In genomic region chr1:159872896-159873295, GRCh38 we compare ENCODE assay signal across 36 cellular contexts. TPM values are rescaled to one million over a fixed set of nuclear protein-coding genes. Genes with fewer than 3 reads are reported as not detected.
"Had no signal": no experiment of that assay in that cellular context is flagged by ENCODE, and none has a peak within 500 bp of the region (broad histone marks: within the 10 kb centered on the region; RNA-seq: fewer than 3 reads in every experiment).

No MANE protein-coding gene starts in this region.

- H3K27ac ChIP-seq: adrenal gland, cardiac muscle cell, heart left ventricle, ovary, upper lobe of left lung, vagina, VCaP had no signal

- H3K27me3 ChIP-seq: adrenal gland, ovary, upper lobe of left lung, vagina had no signal

- DNase-seq: activated CD4-positive, alpha-beta T cell treated with anti-CD3 and anti-CD28 coated beads for 4 hours; activated CD4-positive, alpha-beta T cell treated with anti-CD3 and anti-CD28 coated beads, Interleukin-2, amount 50 U/mL, for 4 hours; activated effector memory CD4-positive, alpha-beta T cell treated with Interleukin-2 at 50 U/mL for 16 hours; activated naive CD4-positive, alpha-beta T cell treated with Interleukin-2 at 50 U/mL for 16 hours; activated T-cell treated with anti-CD3 and anti-CD28 coated beads for 4 hours; adrenal gland; aorta; cortex of kidney; foreskin fibroblast; heart left ventricle; hypothalamus; immature natural killer cell; nephron progenitor cell; ovary; small intestine; stimulated activated CD4-positive, alpha-beta T cell treated with anti-CD3 and anti-CD28 coated beads, Interleukin-4, amount 100 ng/mL, for 24 hours; T-helper 9 cell had no signal

- H3K9me3 Mint-ChIP-seq: brain; immature natural killer cell; nephron progenitor cell; stimulated activated effector memory CD8-positive, alpha-beta T cell treated with anti-CD3 and anti-CD28 coated beads, Interleukin-12 subunit alpha, Interleukin-12 subunit beta, amount 100 ng/mL, for 72 hours; stimulated activated naive CD8-positive, alpha-beta T cell treated with anti-CD3 and anti-CD28 coated beads, Interleukin-15, Interleukin-2, amounts not matched to agents 100 ng/mL and 50 ng/mL, for 24 hours had no signal

- H3K36me3 ChIP-seq: adrenal gland, cardiac muscle cell, heart left ventricle, ovary, upper lobe of left lung, vagina had no signal

- H3K4me1 ChIP-seq: adrenal gland had no signal

- H3K4me3 Mint-ChIP-seq: activated naive CD8-positive, alpha-beta T cell; brain; immature natural killer cell; nephron progenitor cell; stimulated activated effector memory CD8-positive, alpha-beta T cell treated with anti-CD3 and anti-CD28 coated beads, Interleukin-12 subunit alpha, Interleukin-12 subunit beta, amount 100 ng/mL, for 72 hours; stimulated activated naive CD8-positive, alpha-beta T cell treated with anti-CD3 and anti-CD28 coated beads, Interleukin-15, Interleukin-2, amounts not matched to agents 100 ng/mL and 50 ng/mL, for 24 hours had no signal

- ATAC-seq: heart left ventricle; left lobe of liver; sciatic nerve; stimulated activated effector memory CD8-positive, alpha-beta T cell treated with anti-CD3 and anti-CD28 coated beads, Interleukin-12 subunit alpha, Interleukin-12 subunit beta, amount 100 ng/mL, for 72 hours had no signal

- H3K9me3 ChIP-seq: adrenal gland, heart left ventricle, ovary, upper lobe of left lung, vagina had no signal

- H3K4me1 Mint-ChIP-seq: immature natural killer cell had no signal

- H3K4me3 ChIP-seq: adrenal gland, cardiac muscle cell, heart left ventricle, ovary, upper lobe of left lung, vagina had no signal

- H3K36me3 Mint-ChIP-seq: activated naive CD8-positive, alpha-beta T cell; brain had no signal

- H3K27ac Mint-ChIP-seq: activated naive CD8-positive, alpha-beta T cell; brain; nephron progenitor cell; progenitor cell of endocrine pancreas; stimulated activated effector memory CD8-positive, alpha-beta T cell treated with anti-CD3 and anti-CD28 coated beads, Interleukin-12 subunit alpha, Interleukin-12 subunit beta, amount 100 ng/mL, for 72 hours; stimulated activated naive CD8-positive, alpha-beta T cell treated with anti-CD3 and anti-CD28 coated beads, Interleukin-15, Interleukin-2, amounts not matched to agents 100 ng/mL and 50 ng/mL, for 24 hours had no signal

RNA-seq across cellular contexts. Expression of gene VSIG8, which starts 10.4 kb away (rescaled TPM):
- total RNA-seq: cardiac muscle cell; chondrocyte; endothelial cell of umbilical vein; heart left ventricle; kidney epithelial cell; left lobe of liver; lung microvascular endothelial cell; mucosa of gallbladder; progenitor cell of endocrine pancreas; renal cortical epithelial cell; sciatic nerve; subcutaneous adipose tissue; T-helper 1 cell treated with Interleukin-12 subunit alpha and Interleukin-12 subunit beta and Interleukin-4 antibody, amounts not matched to agents 30 ng/mL and 1 ng/mL, for 36 hours; vagina had no signal
- polyA plus RNA-seq: cardiac muscle cell, endothelial cell of umbilical vein, immature natural killer cell had no signal

RNA-seq across cellular contexts. Expression of gene CFAP45, which starts 27.1 kb away (rescaled TPM):
- total RNA-seq: cardiac muscle cell, left lobe of liver, vagina had no signal
- polyA plus RNA-seq: cardiac muscle cell had no signal

RNA-seq across cellular contexts. Expression of gene SLAMF8, which starts 46.2 kb away (rescaled TPM):
- total RNA-seq: cardiac muscle cell, chondrocyte, endothelial cell of umbilical vein, lung microvascular endothelial cell, progenitor cell of endocrine pancreas had no signal
- polyA plus RNA-seq: cardiac muscle cell, endothelial cell of umbilical vein had no signal
